Comparison of ENCODE assay signal across 1 cellular context in genomic region chr12:127125607-127126259, GRCh38.
A peak's percentile ranks its signal among the peaks of the same experiment; 100 is the strongest.
TF ChIP-seq lines count a peak whose summit lies in the region.

No MANE protein-coding gene starts in this region.

TF ChIP-seq in K562, 482 proteins besides CTCF, POLR2A, EP300 and RAD21 (continued from another document and continues in another):
- TF ChIP-seq, protein P1, sequence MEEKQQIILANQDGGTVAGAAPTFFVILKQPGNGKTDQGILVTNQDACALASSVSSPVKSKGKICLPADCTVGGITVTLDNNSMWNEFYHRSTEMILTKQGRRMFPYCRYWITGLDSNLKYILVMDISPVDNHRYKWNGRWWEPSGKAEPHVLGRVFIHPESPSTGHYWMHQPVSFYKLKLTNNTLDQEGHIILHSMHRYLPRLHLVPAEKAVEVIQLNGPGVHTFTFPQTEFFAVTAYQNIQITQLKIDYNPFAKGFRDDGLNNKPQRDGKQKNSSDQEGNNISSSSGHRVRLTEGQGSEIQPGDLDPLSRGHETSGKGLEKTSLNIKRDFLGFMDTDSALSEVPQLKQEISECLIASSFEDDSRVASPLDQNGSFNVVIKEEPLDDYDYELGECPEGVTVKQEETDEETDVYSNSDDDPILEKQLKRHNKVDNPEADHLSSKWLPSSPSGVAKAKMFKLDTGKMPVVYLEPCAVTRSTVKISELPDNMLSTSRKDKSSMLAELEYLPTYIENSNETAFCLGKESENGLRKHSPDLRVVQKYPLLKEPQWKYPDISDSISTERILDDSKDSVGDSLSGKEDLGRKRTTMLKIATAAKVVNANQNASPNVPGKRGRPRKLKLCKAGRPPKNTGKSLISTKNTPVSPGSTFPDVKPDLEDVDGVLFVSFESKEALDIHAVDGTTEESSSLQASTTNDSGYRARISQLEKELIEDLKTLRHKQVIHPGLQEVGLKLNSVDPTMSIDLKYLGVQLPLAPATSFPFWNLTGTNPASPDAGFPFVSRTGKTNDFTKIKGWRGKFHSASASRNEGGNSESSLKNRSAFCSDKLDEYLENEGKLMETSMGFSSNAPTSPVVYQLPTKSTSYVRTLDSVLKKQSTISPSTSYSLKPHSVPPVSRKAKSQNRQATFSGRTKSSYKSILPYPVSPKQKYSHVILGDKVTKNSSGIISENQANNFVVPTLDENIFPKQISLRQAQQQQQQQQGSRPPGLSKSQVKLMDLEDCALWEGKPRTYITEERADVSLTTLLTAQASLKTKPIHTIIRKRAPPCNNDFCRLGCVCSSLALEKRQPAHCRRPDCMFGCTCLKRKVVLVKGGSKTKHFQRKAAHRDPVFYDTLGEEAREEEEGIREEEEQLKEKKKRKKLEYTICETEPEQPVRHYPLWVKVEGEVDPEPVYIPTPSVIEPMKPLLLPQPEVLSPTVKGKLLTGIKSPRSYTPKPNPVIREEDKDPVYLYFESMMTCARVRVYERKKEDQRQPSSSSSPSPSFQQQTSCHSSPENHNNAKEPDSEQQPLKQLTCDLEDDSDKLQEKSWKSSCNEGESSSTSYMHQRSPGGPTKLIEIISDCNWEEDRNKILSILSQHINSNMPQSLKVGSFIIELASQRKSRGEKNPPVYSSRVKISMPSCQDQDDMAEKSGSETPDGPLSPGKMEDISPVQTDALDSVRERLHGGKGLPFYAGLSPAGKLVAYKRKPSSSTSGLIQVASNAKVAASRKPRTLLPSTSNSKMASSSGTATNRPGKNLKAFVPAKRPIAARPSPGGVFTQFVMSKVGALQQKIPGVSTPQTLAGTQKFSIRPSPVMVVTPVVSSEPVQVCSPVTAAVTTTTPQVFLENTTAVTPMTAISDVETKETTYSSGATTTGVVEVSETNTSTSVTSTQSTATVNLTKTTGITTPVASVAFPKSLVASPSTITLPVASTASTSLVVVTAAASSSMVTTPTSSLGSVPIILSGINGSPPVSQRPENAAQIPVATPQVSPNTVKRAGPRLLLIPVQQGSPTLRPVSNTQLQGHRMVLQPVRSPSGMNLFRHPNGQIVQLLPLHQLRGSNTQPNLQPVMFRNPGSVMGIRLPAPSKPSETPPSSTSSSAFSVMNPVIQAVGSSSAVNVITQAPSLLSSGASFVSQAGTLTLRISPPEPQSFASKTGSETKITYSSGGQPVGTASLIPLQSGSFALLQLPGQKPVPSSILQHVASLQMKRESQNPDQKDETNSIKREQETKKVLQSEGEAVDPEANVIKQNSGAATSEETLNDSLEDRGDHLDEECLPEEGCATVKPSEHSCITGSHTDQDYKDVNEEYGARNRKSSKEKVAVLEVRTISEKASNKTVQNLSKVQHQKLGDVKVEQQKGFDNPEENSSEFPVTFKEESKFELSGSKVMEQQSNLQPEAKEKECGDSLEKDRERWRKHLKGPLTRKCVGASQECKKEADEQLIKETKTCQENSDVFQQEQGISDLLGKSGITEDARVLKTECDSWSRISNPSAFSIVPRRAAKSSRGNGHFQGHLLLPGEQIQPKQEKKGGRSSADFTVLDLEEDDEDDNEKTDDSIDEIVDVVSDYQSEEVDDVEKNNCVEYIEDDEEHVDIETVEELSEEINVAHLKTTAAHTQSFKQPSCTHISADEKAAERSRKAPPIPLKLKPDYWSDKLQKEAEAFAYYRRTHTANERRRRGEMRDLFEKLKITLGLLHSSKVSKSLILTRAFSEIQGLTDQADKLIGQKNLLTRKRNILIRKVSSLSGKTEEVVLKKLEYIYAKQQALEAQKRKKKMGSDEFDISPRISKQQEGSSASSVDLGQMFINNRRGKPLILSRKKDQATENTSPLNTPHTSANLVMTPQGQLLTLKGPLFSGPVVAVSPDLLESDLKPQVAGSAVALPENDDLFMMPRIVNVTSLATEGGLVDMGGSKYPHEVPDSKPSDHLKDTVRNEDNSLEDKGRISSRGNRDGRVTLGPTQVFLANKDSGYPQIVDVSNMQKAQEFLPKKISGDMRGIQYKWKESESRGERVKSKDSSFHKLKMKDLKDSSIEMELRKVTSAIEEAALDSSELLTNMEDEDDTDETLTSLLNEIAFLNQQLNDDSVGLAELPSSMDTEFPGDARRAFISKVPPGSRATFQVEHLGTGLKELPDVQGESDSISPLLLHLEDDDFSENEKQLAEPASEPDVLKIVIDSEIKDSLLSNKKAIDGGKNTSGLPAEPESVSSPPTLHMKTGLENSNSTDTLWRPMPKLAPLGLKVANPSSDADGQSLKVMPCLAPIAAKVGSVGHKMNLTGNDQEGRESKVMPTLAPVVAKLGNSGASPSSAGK (IDR thresholded peaks at IDR 0.05), result no peak
- peak; percentile 97 for TF ChIP-seq JUND (IDR thresholded peaks at IDR 0.05; ENCODE audit: borderline replicate concordance, low read depth, low read length)
- TF ChIP-seq JUND (tag; IDR thresholded peaks at IDR 0.05; ENCODE audit: borderline replicate concordance, low read depth, low read length), result peak; percentile 98
- TF ChIP-seq, protein P2, sequence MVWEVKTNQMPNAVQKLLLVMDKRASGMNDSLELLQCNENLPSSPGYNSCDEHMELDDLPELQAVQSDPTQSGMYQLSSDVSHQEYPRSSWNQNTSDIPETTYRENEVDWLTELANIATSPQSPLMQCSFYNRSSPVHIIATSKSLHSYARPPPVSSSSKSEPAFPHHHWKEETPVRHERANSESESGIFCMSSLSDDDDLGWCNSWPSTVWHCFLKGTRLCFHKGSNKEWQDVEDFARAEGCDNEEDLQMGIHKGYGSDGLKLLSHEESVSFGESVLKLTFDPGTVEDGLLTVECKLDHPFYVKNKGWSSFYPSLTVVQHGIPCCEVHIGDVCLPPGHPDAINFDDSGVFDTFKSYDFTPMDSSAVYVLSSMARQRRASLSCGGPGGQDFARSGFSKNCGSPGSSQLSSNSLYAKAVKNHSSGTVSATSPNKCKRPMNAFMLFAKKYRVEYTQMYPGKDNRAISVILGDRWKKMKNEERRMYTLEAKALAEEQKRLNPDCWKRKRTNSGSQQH (CRISPR knock-in tag; IDR thresholded peaks at IDR 0.05), result no peak
- TF ChIP-seq CBX5 (IDR thresholded peaks at IDR 0.05; ENCODE audit: borderline replicate concordance, low read depth), result no peak
- no peak for TF ChIP-seq ZNF384 (IDR thresholded peaks at IDR 0.05; ENCODE audit: low read depth, low read length)
- TF ChIP-seq L3MBTL2 (IDR thresholded peaks at IDR 0.05), result no peak
- TF ChIP-seq IFI16 (CRISPR knock-in tag; IDR thresholded peaks at IDR 0.05), result no peak
- no peak for TF ChIP-seq ZNF644 (tag; IDR thresholded peaks at IDR 0.05; ENCODE audit: low read depth)
- TF ChIP-seq PURB (CRISPR knock-in tag; IDR thresholded peaks at IDR 0.05; ENCODE audit: low read depth), result no peak
- TF ChIP-seq SMARCA5 (IDR thresholded peaks at IDR 0.05), result no peak
- TF ChIP-seq RFX5 (IDR thresholded peaks at IDR 0.05; ENCODE audit: low read depth, low read length), result no peak
- TF ChIP-seq TSHZ1 (CRISPR knock-in tag; IDR thresholded peaks at IDR 0.05), result no peak
- TF ChIP-seq U2AF1 (optimal IDR thresholded peaks at IDR 0.05; ENCODE audit: low read depth, low read length), result no peak
- TF ChIP-seq, protein P3, sequence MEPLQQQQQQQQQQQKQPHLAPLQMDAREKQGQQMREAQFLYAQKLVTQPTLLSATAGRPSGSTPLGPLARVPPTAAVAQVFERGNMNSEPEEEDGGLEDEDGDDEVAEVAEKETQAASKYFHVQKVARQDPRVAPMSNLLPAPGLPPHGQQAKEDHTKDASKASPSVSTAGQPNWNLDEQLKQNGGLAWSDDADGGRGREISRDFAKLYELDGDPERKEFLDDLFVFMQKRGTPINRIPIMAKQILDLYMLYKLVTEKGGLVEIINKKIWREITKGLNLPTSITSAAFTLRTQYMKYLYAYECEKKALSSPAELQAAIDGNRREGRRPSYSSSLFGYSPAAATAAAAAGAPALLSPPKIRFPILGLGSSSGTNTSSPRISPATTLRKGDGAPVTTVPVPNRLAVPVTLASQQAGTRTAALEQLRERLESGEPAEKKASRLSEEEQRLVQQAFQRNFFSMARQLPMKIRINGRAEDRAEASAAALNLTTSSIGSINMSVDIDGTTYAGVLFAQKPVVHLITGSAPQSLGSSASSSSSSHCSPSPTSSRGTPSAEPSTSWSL (CRISPR knock-in tag; IDR thresholded peaks at IDR 0.05; ENCODE audit: borderline replicate concordance), result no peak
- no peak for TF ChIP-seq PYGO2 (tag; IDR thresholded peaks at IDR 0.05)
- TF ChIP-seq, protein P4, sequence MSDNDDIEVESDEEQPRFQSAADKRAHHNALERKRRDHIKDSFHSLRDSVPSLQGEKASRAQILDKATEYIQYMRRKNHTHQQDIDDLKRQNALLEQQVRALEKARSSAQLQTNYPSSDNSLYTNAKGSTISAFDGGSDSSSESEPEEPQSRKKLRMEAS (CRISPR knock-in tag; IDR thresholded peaks at IDR 0.05), result no peak
- no peak for TF ChIP-seq TCF7L2 (IDR thresholded peaks at IDR 0.05; ENCODE audit: low read depth, low read length)
- peak; percentile 58 for TF ChIP-seq FOS (IDR thresholded peaks at IDR 0.05; ENCODE audit: extremely low read depth, insufficient read length)
- peak; percentile 80 for TF ChIP-seq MAFK (IDR thresholded peaks at IDR 0.05; ENCODE audit: low read length)
- TF ChIP-seq CC2D1A (IDR thresholded peaks at IDR 0.05), result peak; percentile 18; the same call in 1 of the 2 replicates
- peak; percentile 93 for TF ChIP-seq PRDM10 (IDR thresholded peaks at IDR 0.05; ENCODE audit: partially characterized antibody)
- TF ChIP-seq, protein P5, sequence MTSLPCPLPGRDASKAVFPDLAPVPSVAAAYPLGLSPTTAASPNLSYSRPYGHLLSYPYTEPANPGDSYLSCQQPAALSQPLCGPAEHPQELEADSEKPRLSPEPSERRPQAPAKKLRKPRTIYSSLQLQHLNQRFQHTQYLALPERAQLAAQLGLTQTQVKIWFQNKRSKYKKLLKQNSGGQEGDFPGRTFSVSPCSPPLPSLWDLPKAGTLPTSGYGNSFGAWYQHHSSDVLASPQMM (CRISPR knock-in tag; IDR thresholded peaks at IDR 0.05), result no peak
- no peak for TF ChIP-seq ZNF780A (CRISPR knock-in tag; IDR thresholded peaks at IDR 0.05)
- TF ChIP-seq, protein P6, sequence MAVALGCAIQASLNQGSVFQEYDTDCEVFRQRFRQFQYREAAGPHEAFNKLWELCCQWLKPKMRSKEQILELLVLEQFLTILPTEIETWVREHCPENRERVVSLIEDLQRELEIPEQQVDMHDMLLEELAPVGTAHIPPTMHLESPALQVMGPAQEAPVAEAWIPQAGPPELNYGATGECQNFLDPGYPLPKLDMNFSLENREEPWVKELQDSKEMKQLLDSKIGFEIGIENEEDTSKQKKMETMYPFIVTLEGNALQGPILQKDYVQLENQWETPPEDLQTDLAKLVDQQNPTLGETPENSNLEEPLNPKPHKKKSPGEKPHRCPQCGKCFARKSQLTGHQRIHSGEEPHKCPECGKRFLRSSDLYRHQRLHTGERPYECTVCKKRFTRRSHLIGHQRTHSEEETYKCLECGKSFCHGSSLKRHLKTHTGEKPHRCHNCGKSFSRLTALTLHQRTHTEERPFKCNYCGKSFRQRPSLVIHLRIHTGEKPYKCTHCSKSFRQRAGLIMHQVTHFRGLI (CRISPR knock-in tag; IDR thresholded peaks at IDR 0.05), result no peak
- no peak for TF ChIP-seq ARID2 (IDR thresholded peaks at IDR 0.05)
- TF ChIP-seq CTCFL (IDR thresholded peaks at IDR 0.05; ENCODE audit: borderline replicate concordance, insufficient read depth, low read depth, low read length, poor library complexity, severe bottlenecking), result no peak
- TF ChIP-seq RBM25 (IDR thresholded peaks at IDR 0.05; ENCODE audit: low read depth, low read length, severe bottlenecking), result no peak
